In the genomic region with DNA sequence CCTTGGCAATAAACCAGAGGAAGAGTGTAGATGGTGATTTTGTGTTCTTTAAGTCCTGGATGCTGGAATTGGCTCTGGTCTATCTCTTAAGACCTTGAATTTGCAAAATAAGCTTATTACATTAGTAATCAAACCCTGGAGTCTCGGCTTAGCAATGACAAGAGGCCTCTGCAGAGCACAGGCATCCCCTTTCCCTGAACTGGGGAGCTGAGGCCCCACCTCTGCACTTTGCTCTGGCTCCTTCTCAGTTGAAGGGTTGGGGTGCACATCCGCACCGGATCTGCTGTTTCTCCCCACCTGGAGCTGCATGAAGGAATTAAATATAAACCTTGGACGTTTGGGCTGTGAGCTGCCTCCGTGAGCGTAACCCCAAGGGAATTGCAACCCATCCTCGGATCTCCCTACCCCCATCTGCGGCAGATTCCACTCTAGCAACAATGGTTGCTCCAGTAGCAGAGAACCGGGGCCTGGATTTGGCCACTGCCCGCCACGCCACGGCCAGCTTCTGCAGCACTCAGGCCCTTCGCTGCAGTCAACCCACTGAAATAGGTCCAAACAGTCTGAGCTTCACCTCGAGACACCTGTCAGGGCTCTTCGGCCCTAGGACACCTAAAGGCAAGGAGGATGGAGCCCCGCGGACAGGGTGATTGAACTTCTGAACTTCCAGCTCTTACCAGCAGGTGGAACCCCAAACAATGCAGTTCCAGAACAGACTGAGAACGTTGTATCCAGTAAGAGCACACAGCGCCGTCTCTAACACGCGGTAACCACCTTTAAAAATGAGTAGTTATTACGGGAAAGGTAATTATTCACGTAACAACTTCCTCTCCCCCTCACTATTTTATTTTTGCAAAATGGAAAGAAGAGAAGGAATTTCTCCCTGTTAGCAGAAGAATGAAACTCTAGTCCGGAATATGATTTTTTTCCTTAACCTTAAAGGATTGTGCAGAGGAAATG, we compare ENCODE assay signal across 8 cellular contexts. TPM values are rescaled to one million over a fixed set of nuclear protein-coding genes. Genes with fewer than 3 reads are reported as not detected.
DNase-seq lines count a peak whose midpoint lies in the region; ATAC-seq and TF ChIP-seq lines count a peak whose summit lies in the region.

No MANE protein-coding gene starts in this region.

- H4K20me1 ChIP-seq in PC-3 (ENCODE audit: low read length) (no peaks in the 10 kb centered on the region), fibroblast of lung (ENCODE audit: control insufficient read depth, extremely low read depth, insufficient read depth, low read length) (no peaks in the 10 kb centered on the region)

- H3K9me2 ChIP-seq in PC-3 (replicated peaks; ENCODE audit: low read length), result no peaks in the 10 kb centered on the region

- no TSS peak for BruUV-seq in PC-3 (replicated peaks; lab: Mats Ljungman, UMichigan)

- no peak overlapping the region for H3K27ac Mint-ChIP-seq in neural crest cell (ENCODE audit: unreplicated experiment)
- no peak overlapping the region for H3K27ac Mint-ChIP-seq in stimulated activated naive CD8-positive, alpha-beta T cell treated with anti-CD3 and anti-CD28 coated beads, Interleukin-15, amount 100 ng/mL, for 72 hours

- peaks cover 8% of the 10 kb centered on the region for H3K4me1 ChIP-seq in PC-3 (ENCODE audit: insufficient read depth, low read length)
- H3K4me1 ChIP-seq in fibroblast of lung (ENCODE audit: control insufficient read depth, extremely low read depth, insufficient read depth, low read length), result no peaks in the 10 kb centered on the region

- H3K9ac ChIP-seq in PC-3 (ENCODE audit: low read length) (no peak overlapping the region), fibroblast of lung (ENCODE audit: insufficient read depth, low read length) (no peak overlapping the region)

- H3K4me1 Mint-ChIP-seq in neural crest cell, result peaks cover 18% of the 10 kb centered on the region
- peaks cover 18% of the 10 kb centered on the region for H3K4me1 Mint-ChIP-seq in stimulated activated naive CD8-positive, alpha-beta T cell treated with anti-CD3 and anti-CD28 coated beads, Interleukin-15, amount 100 ng/mL, for 72 hours

- no peaks in the 10 kb centered on the region for H3K79me2 ChIP-seq in PC-3 (ENCODE audit: low read length)
- no peaks in the 10 kb centered on the region for H3K79me2 ChIP-seq in fibroblast of lung (ENCODE audit: control insufficient read depth, insufficient read depth, low read length)

- no peak overlapping the region for H3K27ac ChIP-seq in PC-3 (ENCODE audit: low read length)
- H3K27ac ChIP-seq in fibroblast of lung (ENCODE audit: insufficient read depth, low read length), result no peak overlapping the region

- peaks cover 18% of the 10 kb centered on the region for H3K27me3 Mint-ChIP-seq in neural crest cell (ENCODE audit: low read depth)
- peaks cover 24% of the 10 kb centered on the region for H3K27me3 Mint-ChIP-seq in stimulated activated naive CD8-positive, alpha-beta T cell treated with anti-CD3 and anti-CD28 coated beads, Interleukin-15, amount 100 ng/mL, for 72 hours

- H3K36me3 ChIP-seq in PC-3 (ENCODE audit: low read depth, low read length) (no peaks in the 10 kb centered on the region), fibroblast of lung (ENCODE audit: control insufficient read depth, insufficient read depth, low read length) (no peaks in the 10 kb centered on the region)

- H3K4me3 ChIP-seq in PC-3 (ENCODE audit: low read length), result peak overlapping the region; percentile 56
- H3K4me3 ChIP-seq in fibroblast of lung (replicated peaks in 1 of 4; ENCODE audit: control extremely low read depth in 1 of 4, insufficient read depth in 1 of 4, low read depth in 3 of 4, low read length in 4 of 4), result peak overlapping the region in 1 of 4 experiments; percentile 15

- peak overlapping the region; percentile 26 for H3K4me3 Mint-ChIP-seq in neural crest cell
- H3K4me3 Mint-ChIP-seq in stimulated activated naive CD8-positive, alpha-beta T cell treated with anti-CD3 and anti-CD28 coated beads, Interleukin-15, amount 100 ng/mL, for 72 hours, result peak overlapping the region; percentile 15 to 49

- POLR2A ChIA-PET in PC-3 (lab: Charles Lee; ENCODE audit: unreplicated experiment), result no interaction called here

- H3K9me3 Mint-ChIP-seq in neural crest cell, result no peaks in the 10 kb centered on the region
- H3K9me3 Mint-ChIP-seq in stimulated activated naive CD8-positive, alpha-beta T cell treated with anti-CD3 and anti-CD28 coated beads, Interleukin-15, amount 100 ng/mL, for 72 hours, result no peaks in the 10 kb centered on the region

- DNase-seq in DMS153 (lab: John Stamatoyannopoulos, UW) (peak; percentile 56), KBM-7 (peak; percentile 84), PC-3 (peak; percentile 86), fibroblast of lung (ENCODE audit: low read depth in 2 of 2) (peak; percentile 58 to 75), neural crest cell (ENCODE audit: low read depth, low spot score) (peak; percentile 73)
- DNase-seq in activated T-cell treated with anti-CD3 and anti-CD28 coated beads, Interleukin-2, amount 50 U/mL, for 48 hours, result peak; percentile 81 to 82
- DNase-seq in stimulated activated naive CD8-positive, alpha-beta T cell treated with anti-CD3 and anti-CD28 coated beads, Interleukin-15, amount 100 ng/mL, for 72 hours, result peak; percentile 72 to 75

- no peaks in the 10 kb centered on the region for H3K9me3 ChIP-seq in PC-3 (ENCODE audit: low read length)
- H3K9me3 ChIP-seq in fibroblast of lung (ENCODE audit: control insufficient read depth, insufficient read depth, low read depth, low read length), result no peaks in the 10 kb centered on the region

- ATAC-seq in GM21529 (IDR thresholded peaks at IDR 0.05; ENCODE audit: unreplicated experiment) (peak; percentile 68), PC-3 (peak; percentile 99)
- ATAC-seq in stimulated activated naive CD8-positive, alpha-beta T cell treated with anti-CD3 and anti-CD28 coated beads, Interleukin-15, amount 100 ng/mL, for 72 hours, result peak; percentile 99

- CTCF ChIA-PET in PC-3 (lab: Charles Lee), result interaction anchor here (0.6 to 0.8 kb wide), 2 partner anchors 153 to 163 kb away, joined by 3 to 5 read pairs; no protein-coding TSS in a partner anchor

- H2AFZ ChIP-seq in PC-3 (ENCODE audit: low read length), result peak overlapping the region; percentile 83
- H2AFZ ChIP-seq in fibroblast of lung (ENCODE audit: low read length), result no peak overlapping the region

- H3K36me3 Mint-ChIP-seq in neural crest cell (ENCODE audit: low read depth), result no peaks in the 10 kb centered on the region

- TF ChIP-seq CTCF in PC-3 (conservative IDR thresholded peaks at IDR 0.05; ENCODE audit: low read depth, low read length) (peak; percentile 81), fibroblast of lung (conservative IDR thresholded peaks at IDR 0.05 in 1 of 2, IDR thresholded peaks at IDR 0.05 in 1 of 2; ENCODE audit: low read depth in 1 of 2, low read length in 2 of 2) (peak; percentile 77 to 83), neural crest cell (conservative IDR thresholded peaks at IDR 0.05) (peak; percentile 84)

- H3K4me2 ChIP-seq in PC-3 (ENCODE audit: low read length), result peak overlapping the region; percentile 76
- H3K4me2 ChIP-seq in fibroblast of lung (ENCODE audit: extremely low read depth, insufficient read depth, low read length), result peak overlapping the region; percentile 16

- no peaks in the 10 kb centered on the region for H3F3A ChIP-seq in PC-3 (ENCODE audit: low read length, unreplicated experiment)

- intact Hi-C loops in PC-3 (cut with micrococcal nuclease), result loop anchor here (1.0 to 2.0 kb wide), 4 partner anchors 48 to 362 kb away; a partner anchor contains a TSS

- H3K27me3 ChIP-seq in PC-3 (ENCODE audit: low read length), result no peaks in the 10 kb centered on the region
- peaks cover 4% of the 10 kb centered on the region for H3K27me3 ChIP-seq in fibroblast of lung (ENCODE audit: control insufficient read depth, insufficient read depth, low read length)

- in situ Hi-C loops in KBM-7 (cut with MboI; ENCODE audit: low pct_unique_long_range_greater_than_20kb, low sequenced_read_pairs), result loop anchor here (25.0 kb wide), 1 partner anchor 491 kb away; no protein-coding TSS in a partner anchor

RNA-seq across cellular contexts. Expression of a gene that starts 54.8 kb away (rescaled TPM):
- 224 and 258 TPM in 2 replicates for total RNA-seq in PC-3 (2014; rRNA removed)
- 181 and 220 TPM in 2 replicates for total RNA-seq in fibroblast of lung
- polyA plus RNA-seq in fibroblast of lung, result 203 and 228 TPM in 2 replicates
- 144 and 160 TPM in 2 replicates for polyA plus RNA-seq in fibroblast of lung (2012)
- 384 and 490 TPM in 2 replicates for polyA minus RNA-seq in fibroblast of lung (ENCODE audit: low replicate concordance)
- 383 and 396 TPM in 2 replicates for total RNA-seq in neural crest cell
